Comparison of ENCODE assay signal across 13 cellular contexts in the genomic region with DNA sequence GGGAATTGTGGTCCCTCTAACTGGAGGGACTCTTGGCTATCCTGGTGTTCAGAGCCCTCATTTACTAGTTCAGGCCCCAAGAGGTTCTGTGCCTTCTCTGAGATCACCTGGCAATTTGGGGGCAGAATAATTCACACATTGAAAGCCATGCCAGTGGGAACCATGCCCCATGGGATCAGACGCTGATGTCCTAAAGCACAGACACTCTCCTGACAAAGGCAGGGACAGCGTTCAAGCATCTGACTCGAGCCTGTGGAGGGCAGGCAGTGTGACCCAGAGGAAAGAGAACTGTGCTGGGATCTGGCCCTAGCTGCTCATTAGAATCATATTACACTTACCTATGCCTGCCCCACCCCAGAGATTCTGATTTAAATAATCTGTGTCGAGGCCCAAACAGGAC. TPM values are rescaled to one million over a fixed set of nuclear protein-coding genes. Genes with fewer than 3 reads are reported as not detected.
DNase-seq lines count a peak whose midpoint lies in the region; ATAC-seq and TF ChIP-seq lines count a peak whose summit lies in the region.
"Had no signal": no experiment of that assay in that cellular context is flagged by ENCODE, and none has a peak within 500 bp of the region (broad histone marks: within the 10 kb centered on the region; RNA-seq: fewer than 3 reads in every experiment).

No MANE protein-coding gene starts in this region.

- ATAC-seq in CD4-positive, alpha-beta T cell (ENCODE audit: poor library complexity): no peak
- peak; percentile 2 for ATAC-seq in GM21381 (IDR thresholded peaks at IDR 0.05; ENCODE audit: unreplicated experiment)
- ATAC-seq in activated CD8-positive, alpha-beta T cell treated with anti-CD3 and anti-CD28 coated beads, Interleukin-2, amount 10 ng/mL, durations not matched to agents 7 days and 5 days: peak; percentile 38
- peak in 1 of 2 donors; percentile 8 for ATAC-seq in naive thymus-derived CD8-positive, alpha-beta T cell
- ATAC-seq in HG03135 (IDR thresholded peaks at IDR 0.05; ENCODE audit: unreplicated experiment): no peak

- H3K27ac Mint-ChIP-seq in CD4-positive, alpha-beta T cell: peak overlapping the region; percentile 84
- H3K27ac Mint-ChIP-seq in activated CD8-positive, alpha-beta T cell treated with anti-CD3 and anti-CD28 coated beads, Interleukin-2, amount 10 ng/mL, durations not matched to agents 7 days and 5 days: peak overlapping the region; percentile 82
- peak overlapping the region; percentile 61 to 91 (median 81) for H3K27ac Mint-ChIP-seq in naive thymus-derived CD8-positive, alpha-beta T cell

- POLR2A ChIA-PET in CD4-positive, alpha-beta T cell (lab: Charles Lee): interaction anchor here (0.6 to 2.6 kb wide), 18 partner anchors 8 to 794 kb away, joined by 3 to 77 read pairs (median 6); partner anchors contain the start of genes CCDC197, DDX24, IFI27L1 and LYSET
- POLR2A ChIA-PET in activated CD8-positive, alpha-beta T cell treated with anti-CD3 and anti-CD28 coated beads, Interleukin-2, amount 10 ng/mL, durations not matched to agents 7 days and 5 days (lab: Charles Lee): interaction anchor here (0.9 to 11.5 kb wide), 6 partner anchors 17 to 76 kb away, joined by 3 to 303 read pairs (median 4); partner anchors contain the start of gene CCDC197
- POLR2A ChIA-PET in naive thymus-derived CD8-positive, alpha-beta T cell (lab: Charles Lee): interaction anchor here (0.7 to 1.5 kb wide), 6 partner anchors 11 to 39 kb away, joined by 3 to 8 read pairs (median 4); no protein-coding TSS in a partner anchor
- POLR2A ChIA-PET in RWPE1 (lab: Yijun Ruan, JAX; ENCODE audit: low non-redundant PET): no interaction called here

- no peak for DNase-seq in CD4-positive, alpha-beta T cell
- no peak for DNase-seq in activated CD8-positive, alpha-beta T cell treated with anti-CD3 and anti-CD28 coated beads, Interleukin-2, amount 10 ng/mL, durations not matched to agents 7 days and 5 days
- no peak for DNase-seq in naive thymus-derived CD8-positive, alpha-beta T cell
- no peak for DNase-seq in RWPE1 (ENCODE audit: low spot score)
- DNase-seq in RKO (ENCODE audit: low spot score): no peak
- no peak for DNase-seq in C1 segment of cervical spinal cord (lab: John Stamatoyannopoulos, UW)
- DNase-seq: caudate nucleus, H7, Kasumi-1 had no signal

- intact Hi-C loops in CD4-positive, alpha-beta T cell (cut with DNase I, micrococcal nuclease): loop anchor here in 1 of 2 experiments (2.0 kb wide), 1 partner anchor 16 kb away; no protein-coding TSS in a partner anchor

- H3K27ac ChIP-seq in CD4-positive, alpha-beta T cell (ENCODE audit: low read depth, low read length): peak overlapping the region; percentile 31
- H3K27ac ChIP-seq in RWPE1: no peak overlapping the region

- H3K4me3 Mint-ChIP-seq in CD4-positive, alpha-beta T cell: peak overlapping the region; percentile 69
- peak overlapping the region; percentile 36 for H3K4me3 Mint-ChIP-seq in activated CD8-positive, alpha-beta T cell treated with anti-CD3 and anti-CD28 coated beads, Interleukin-2, amount 10 ng/mL, durations not matched to agents 7 days and 5 days
- H3K4me3 Mint-ChIP-seq in naive thymus-derived CD8-positive, alpha-beta T cell: peak overlapping the region in 9 of 10 donors; percentile 12 to 75 (median 46)

- peaks cover 9% of the 10 kb centered on the region for H3K36me3 Mint-ChIP-seq in CD4-positive, alpha-beta T cell (ENCODE audit: low read depth)
- peaks cover 40% of the 10 kb centered on the region for H3K36me3 Mint-ChIP-seq in activated CD8-positive, alpha-beta T cell treated with anti-CD3 and anti-CD28 coated beads, Interleukin-2, amount 10 ng/mL, durations not matched to agents 7 days and 5 days (ENCODE audit: low read depth)
- peaks cover 0 to 14% (median 9%) of the 10 kb centered on the region in 3 donors for H3K36me3 Mint-ChIP-seq in naive thymus-derived CD8-positive, alpha-beta T cell

- no peak for TF ChIP-seq CTCF in CD4-positive, alpha-beta T cell (IDR thresholded peaks at IDR 0.05)
- no peak for TF ChIP-seq CTCF in RWPE1 (conservative IDR thresholded peaks at IDR 0.05; ENCODE audit: low read depth)

- CTCF ChIA-PET in CD4-positive, alpha-beta T cell (lab: Charles Lee): interaction anchor here (1.8 kb wide), 1 partner anchor 39 kb away, joined by 24 read pairs; no protein-coding TSS in a partner anchor
- CTCF ChIA-PET in activated CD8-positive, alpha-beta T cell treated with anti-CD3 and anti-CD28 coated beads, Interleukin-2, amount 10 ng/mL, durations not matched to agents 7 days and 5 days (lab: Charles Lee): interaction anchor here (0.7 to 13.0 kb wide), 16 partner anchors 10 to 158 kb away, joined by 3 to 366 read pairs (median 4); partner anchors contain the start of gene CCDC197
- CTCF ChIA-PET in RWPE1 (lab: Yijun Ruan, JAX): no interaction called here

- no peaks in the 10 kb centered on the region for H3K27me3 ChIP-seq in CD4-positive, alpha-beta T cell (ENCODE audit: control insufficient read depth, insufficient read depth, low read length)

- H3K9me3 Mint-ChIP-seq in CD4-positive, alpha-beta T cell: peaks cover 7% of the 10 kb centered on the region
- peaks cover 16% of the 10 kb centered on the region for H3K9me3 Mint-ChIP-seq in activated CD8-positive, alpha-beta T cell treated with anti-CD3 and anti-CD28 coated beads, Interleukin-2, amount 10 ng/mL, durations not matched to agents 7 days and 5 days (ENCODE audit: insufficient read depth)
- peaks cover 3 to 36% (median 19%) of the 10 kb centered on the region in 9 donors for H3K9me3 Mint-ChIP-seq in naive thymus-derived CD8-positive, alpha-beta T cell

- H3K9me3 ChIP-seq in CD4-positive, alpha-beta T cell (ENCODE audit: control insufficient read depth, low read length): peaks cover 12% of the 10 kb centered on the region

- H3K27me3 Mint-ChIP-seq in CD4-positive, alpha-beta T cell: no peaks in the 10 kb centered on the region
- H3K27me3 Mint-ChIP-seq in activated CD8-positive, alpha-beta T cell treated with anti-CD3 and anti-CD28 coated beads, Interleukin-2, amount 10 ng/mL, durations not matched to agents 7 days and 5 days (ENCODE audit: low read depth): no peaks in the 10 kb centered on the region
- H3K27me3 Mint-ChIP-seq in naive thymus-derived CD8-positive, alpha-beta T cell: peaks cover 1 to 12% (median 6%) of the 10 kb centered on the region in 5 donors

- peaks cover 60% of the 10 kb centered on the region for H3K4me1 Mint-ChIP-seq in CD4-positive, alpha-beta T cell (ENCODE audit: low read depth)
- H3K4me1 Mint-ChIP-seq in activated CD8-positive, alpha-beta T cell treated with anti-CD3 and anti-CD28 coated beads, Interleukin-2, amount 10 ng/mL, durations not matched to agents 7 days and 5 days (ENCODE audit: low read depth): peaks cover 69% of the 10 kb centered on the region
- peaks cover 25 to 60% (median 51%) of the 10 kb centered on the region in 4 donors for H3K4me1 Mint-ChIP-seq in naive thymus-derived CD8-positive, alpha-beta T cell

RNA-seq across cellular contexts. Expression of gene ASB2, which starts 2.4 kb away (rescaled TPM):
- 1 to 10 TPM in 1 of 2 experiments, under 1 TPM in 1; 0.98 to 1.2 TPM for total RNA-seq in CD4-positive, alpha-beta T cell
- total RNA-seq in activated CD8-positive, alpha-beta T cell treated with anti-CD3 and anti-CD28 coated beads, Interleukin-2, amount 10 ng/mL, durations not matched to agents 7 days and 5 days: 10 to 100 TPM; 15.8 to 17.0 TPM
- total RNA-seq in naive thymus-derived CD8-positive, alpha-beta T cell: 1 to 10 TPM; 1.5 to 1.8 TPM
- polyA plus RNA-seq in naive thymus-derived CD8-positive, alpha-beta T cell: 1 to 10 TPM in 1 of 3 donors, not detected in 2; 2.0 TPM

RNA-seq across cellular contexts. Expression of gene CCDC197, which starts 18.4 kb away (rescaled TPM):
- total RNA-seq in CD4-positive, alpha-beta T cell: not detected
- total RNA-seq in activated CD8-positive, alpha-beta T cell treated with anti-CD3 and anti-CD28 coated beads, Interleukin-2, amount 10 ng/mL, durations not matched to agents 7 days and 5 days: not detected
- not detected for total RNA-seq in naive thymus-derived CD8-positive, alpha-beta T cell
- polyA plus RNA-seq in naive thymus-derived CD8-positive, alpha-beta T cell: not detected
- total RNA-seq: fibroblast of lung; H7; T-helper 2 cell treated with Interferon-gamma antibody and Interleukin-4, amounts not matched to agents 100 ng/mL and 5 ng/mL, for 36 hours had no signal
- polyA plus RNA-seq: fibroblast of lung had no signal

RNA-seq across cellular contexts. Expression of gene OTUB2, which starts 47.4 kb away (rescaled TPM):
- total RNA-seq in CD4-positive, alpha-beta T cell: not detected
- total RNA-seq in activated CD8-positive, alpha-beta T cell treated with anti-CD3 and anti-CD28 coated beads, Interleukin-2, amount 10 ng/mL, durations not matched to agents 7 days and 5 days: 1 to 10 TPM; 1.4 to 1.7 TPM
- total RNA-seq in naive thymus-derived CD8-positive, alpha-beta T cell: under 1 TPM; 0.16 to 0.22 TPM
- under 1 TPM; 0.10 to 0.23 (median 0.11) TPM for polyA plus RNA-seq in naive thymus-derived CD8-positive, alpha-beta T cell

RNA-seq across cellular contexts. Expression of gene FAM181A, which starts 51.6 kb away (rescaled TPM):
- total RNA-seq in CD4-positive, alpha-beta T cell: not detected
- total RNA-seq in activated CD8-positive, alpha-beta T cell treated with anti-CD3 and anti-CD28 coated beads, Interleukin-2, amount 10 ng/mL, durations not matched to agents 7 days and 5 days: not detected
- total RNA-seq in naive thymus-derived CD8-positive, alpha-beta T cell: not detected
- polyA plus RNA-seq in naive thymus-derived CD8-positive, alpha-beta T cell: not detected
- total RNA-seq: fibroblast of lung; H7; T-helper 2 cell treated with Interferon-gamma antibody and Interleukin-4, amounts not matched to agents 100 ng/mL and 5 ng/mL, for 36 hours had no signal
- polyA plus RNA-seq: fibroblast of lung had no signal

Comparison
In these comparisons a context has a peak if more than half of its experiments do, and no peak if none do; other contexts are left out.
1. ATAC-seq: peak in GM21381 (single experiment) and activated CD8-positive, alpha-beta T cell treated with anti-CD3 and anti-CD28 coated beads, Interleukin-2, amount 10 ng/mL, durations not matched to agents 7 days and 5 days (single experiment); none in CD4-positive, alpha-beta T cell (single experiment) and HG03135 (single experiment).
2. RNA of gene ASB2, which starts 2.4 kb away (total RNA-seq): 15.8 to 17.0 TPM in activated CD8-positive, alpha-beta T cell treated with anti-CD3 and anti-CD28 coated beads, Interleukin-2, amount 10 ng/mL, durations not matched to agents 7 days and 5 days; 1.5 to 1.8 TPM in naive thymus-derived CD8-positive, alpha-beta T cell and 0.98 to 1.2 TPM in CD4-positive, alpha-beta T cell; every median in the first group is over 4 times any median in the second.
3. Peak in every context shown above with its lines, with median percentiles within 50 percentile points of each other: H3K27ac Mint-ChIP-seq and H3K4me3 Mint-ChIP-seq.